ENCODE assay signal across 8 cellular contexts in genomic region chr19:1490311-1491113, GRCh38. TPM values are rescaled to one million over a fixed set of nuclear protein-coding genes. Genes with fewer than 3 reads are reported as not detected.
A peak's percentile ranks its signal among the peaks of the same experiment; 100 is the strongest.
DNase-seq lines count a peak whose midpoint lies in the region; ATAC-seq and TF ChIP-seq lines count a peak whose summit lies in the region.

TSS of gene PCSK4 (minus strand) at chr19:1490350. CDS start at chr19:1490346, 4 bp downstream.

- H3K9me3 ChIP-seq in DOHH2 (ENCODE audit: control insufficient read depth, insufficient read depth, low read length) = no peaks in the 10 kb centered on the region

- peaks cover 23% of the 10 kb centered on the region for H3K27me3 Mint-ChIP-seq in nephron (ENCODE audit: low read depth)

- no peaks in the 10 kb centered on the region for H3K9me2 ChIP-seq in DOHH2 (replicated peaks; ENCODE audit: control insufficient read depth, low read length)

- H4K20me1 ChIP-seq in DOHH2 (ENCODE audit: control insufficient read depth, insufficient read depth, low read depth, low read length) = 0 out of 2 replicates have a peak, but pooled peaks cover 3% of the 10 kb centered on the region

- peaks cover 5% of the 10 kb centered on the region for H3K4me1 Mint-ChIP-seq in nephron

- H3F3A ChIP-seq in DOHH2 (ENCODE audit: control insufficient read depth, insufficient read depth) = no peaks in the 10 kb centered on the region

- H3K4me1 ChIP-seq in DOHH2 (ENCODE audit: control insufficient read depth, low read length) = peaks cover 15% of the 10 kb centered on the region

- no peaks in the 10 kb centered on the region for H3K9me3 Mint-ChIP-seq in nephron

- peak within 1 kb of the TSS; percentile 74 to 96 (median 89) for H3K27ac Mint-ChIP-seq in nephron

- no peak for TF ChIP-seq CTCF in DOHH2 (IDR thresholded peaks at IDR 0.05; ENCODE audit: low read depth, low read length, poor library complexity, severe bottlenecking)
- no peak for TF ChIP-seq CTCF in nephron (IDR thresholded peaks at IDR 0.05; ENCODE audit: unreplicated experiment in 3 of 3)

- H3K4me2 ChIP-seq in DOHH2 (ENCODE audit: low read length) = peak within 1 kb of the TSS; percentile 94

- H3K4me3 ChIP-seq in DOHH2 (ENCODE audit: low read length) (peak within 1 kb of the TSS; percentile 88), H7 (ENCODE audit: insufficient read depth, low read depth, low read length) (peak within 1 kb of the TSS; percentile 61)

- peak within 1 kb of the TSS; percentile 35; the same call in 1 of the 2 replicates for H3K27ac ChIP-seq in DOHH2 (ENCODE audit: low read depth, low read length)

- H3K36me3 ChIP-seq in DOHH2 (ENCODE audit: control insufficient read depth, low read length) = no peaks in the 10 kb centered on the region
- no peaks in the 10 kb centered on the region for H3K36me3 ChIP-seq in H7 (replicated peaks; ENCODE audit: control insufficient read depth, insufficient read depth, low read length)

- no peaks in the 10 kb centered on the region for H3K36me3 Mint-ChIP-seq in nephron (ENCODE audit: low read depth)

- H3K4me3 Mint-ChIP-seq in nephron = peak within 1 kb of the TSS; percentile 85 to 88 (median 87)

- H3K27me3 ChIP-seq in DOHH2 (ENCODE audit: control insufficient read depth, low read length) (no peaks in the 10 kb centered on the region), H7 (ENCODE audit: control insufficient read depth, insufficient read depth, low read length) (peaks cover 19% of the 10 kb centered on the region)

- peak; percentile 94 for ATAC-seq in stimulated activated naive CD8-positive, alpha-beta T cell treated with anti-CD3 and anti-CD28 coated beads, Interleukin-15, Interleukin-2, amounts not matched to agents 100 U/mL and 50 U/mL, for 24 hours

- DNase-seq in H7 (peak; percentile 100), M059J (ENCODE audit: low read depth) (peak; percentile 97), SHP77 (lab: John Stamatoyannopoulos, UW) (peak; percentile 93 to 96), activated gamma-delta T cell (lab: John Stamatoyannopoulos, UW) (peak; percentile 89), fibroblast of the conjunctiva (ENCODE audit: low read depth) (peak; percentile 99)
- peak; percentile 97 for DNase-seq in stimulated activated naive CD8-positive, alpha-beta T cell treated with anti-CD3 and anti-CD28 coated beads, Interleukin-15, Interleukin-2, amounts not matched to agents 100 U/mL and 50 U/mL, for 24 hours

- no peaks in the 10 kb centered on the region for H3K79me2 ChIP-seq in DOHH2 (ENCODE audit: control insufficient read depth, low read length)

RNA-seq across cellular contexts. Expression of gene PCSK4, which starts in this region (rescaled TPM):
- total RNA-seq in H7 (2014; rRNA removed; shearing (Covaris generic)) = 5.5 and 9.6 TPM in 2 replicates
- total RNA-seq in M059J (2014; rRNA removed; shearing (Covaris generic)) = 0.96 TPM in 1 of 2 replicates, not detected in the other

Comparison
In these comparisons a context has a peak if more than half of its experiments do, and no peak if none do; other contexts are left out.
1. Peak in every context shown above with its lines: DNase-seq, ATAC-seq, H3K4me3 ChIP-seq and H3K27ac ChIP-seq.
2. Peak in DNase-seq in M059J; RNA of the gene not detected or under 1 TPM.